8 cellular contexts compared by ENCODE assay signal in genomic region chr5:2149196-2149541, GRCh38.
DNase-seq lines count a peak whose midpoint lies in the region; ATAC-seq and TF ChIP-seq lines count a peak whose summit lies in the region.

No MANE protein-coding gene starts in this region.

- H3K9me3 ChIP-seq in left lung, result peaks cover 0 to 9% of the 10 kb centered on the region in 2 donors

- H3K27me3 ChIP-seq in left lung, result peaks cover 0 to 10% of the 10 kb centered on the region in 2 donors

- H3K36me3 ChIP-seq in left lung, result no peaks in the 10 kb centered on the region

- POLR2A ChIA-PET in RWPE1 (lab: Yijun Ruan, JAX; ENCODE audit: low non-redundant PET), result no interaction called here

- TF ChIP-seq CTCF in RWPE1 (conservative IDR thresholded peaks at IDR 0.05; ENCODE audit: low read depth), result no peak
- no peak for TF ChIP-seq CTCF in left lung (IDR thresholded peaks at IDR 0.05)

- ATAC-seq in GM18861 (IDR thresholded peaks at IDR 0.05; ENCODE audit: unreplicated experiment) (peak; percentile 95), HG03378 (IDR thresholded peaks at IDR 0.05; ENCODE audit: unreplicated experiment) (peak; percentile 53), left lung (peak; percentile 94), GM21825 (IDR thresholded peaks at IDR 0.05; ENCODE audit: unreplicated experiment) (no peak), HG02981 (IDR thresholded peaks at IDR 0.05; ENCODE audit: unreplicated experiment) (no peak), GM19035 (IDR thresholded peaks at IDR 0.05; ENCODE audit: unreplicated experiment) (no peak)

- CTCF ChIA-PET in RWPE1 (lab: Yijun Ruan, JAX), result interaction anchor here (0.6 to 0.7 kb wide), 3 partner anchors 8 to 409 kb away, joined by 3 read pairs; no protein-coding TSS in a partner anchor

- no peak overlapping the region for H3K27ac ChIP-seq in RWPE1
- H3K27ac ChIP-seq in left lung, result no peak overlapping the region

- DNase-seq in RWPE1 (ENCODE audit: low spot score) (peak; percentile 81), left lung (no peak), inferior parietal cortex (ENCODE audit: extremely low spot score) (no peak)

- intact Hi-C loops in left lung (cut with DNase I), result no loop called here

- H3K4me3 ChIP-seq in left lung, result no peak overlapping the region

- H3K4me1 ChIP-seq in left lung, result no peaks in the 10 kb centered on the region

Comparison
In these comparisons a context has a peak if more than half of its experiments do, and no peak if none do; other contexts are left out.
1. ATAC-seq: peak in GM18861 (single experiment), HG03378 (single experiment) and left lung (single experiment); none in GM21825 (single experiment), HG02981 (single experiment) and GM19035 (single experiment).